Comparison of ENCODE assay signal across 8 cellular contexts in the genomic region with DNA sequence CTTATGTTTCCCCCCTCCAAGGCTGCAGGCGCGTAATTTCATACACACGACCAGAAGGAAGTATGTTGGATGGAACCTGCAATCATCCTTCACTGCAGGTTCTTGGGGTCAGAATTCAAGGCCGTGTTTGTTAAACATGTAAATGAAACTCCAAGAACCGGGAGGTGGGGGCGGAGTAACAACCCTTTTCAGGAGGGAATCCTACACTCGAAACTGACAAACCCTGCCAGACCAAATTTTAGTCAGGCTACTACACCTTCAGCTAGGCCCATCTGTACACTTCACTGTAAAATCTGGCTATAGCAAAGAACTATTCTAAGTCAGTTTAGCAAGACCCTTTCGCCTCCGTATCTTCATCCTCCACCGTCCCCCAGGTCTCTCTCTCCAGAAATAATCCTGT. TPM values are rescaled to one million over a fixed set of nuclear protein-coding genes. Genes with fewer than 3 reads are reported as not detected.
DNase-seq lines count a peak whose midpoint lies in the region; ATAC-seq, FAIRE-seq and TF ChIP-seq lines count a peak whose summit lies in the region.

No MANE protein-coding gene starts in this region.

- peaks cover 10% of the 10 kb centered on the region for H3K79me2 ChIP-seq in HepG2 (ENCODE audit: insufficient read depth, low read length)

- no peak overlapping the region for H2AFZ ChIP-seq in HepG2 (ENCODE audit: low read length)

- CTCF ChIA-PET in HepG2 (lab: Yijun Ruan, JAX; ENCODE audit: low intra/inter-chr PET ratio, low total read pairs), result no interaction called here

- no peak for TF ChIP-seq RAD21 in HepG2 (CRISPR knock-in tag; IDR thresholded peaks at IDR 0.05)

- BruUV-seq in HepG2 (replicated peaks; lab: Mats Ljungman, UMichigan), result no TSS peak

- peak overlapping the region; percentile 81 for H3K4me2 ChIP-seq in HepG2 (ENCODE audit: low read depth, low read length)

- peak overlapping the region; percentile 82 for H3K9ac ChIP-seq in HepG2 (ENCODE audit: insufficient read depth, low read depth, low read length)

- no peak overlapping the region for H3K27ac Mint-ChIP-seq in memory B cell

- no peak for TF ChIP-seq EP300 in HepG2 (IDR thresholded peaks at IDR 0.05; ENCODE audit: low read depth in 2 of 2, low read length in 2 of 2)
- no peak for TF ChIP-seq EP300 in HepG2 (CRISPR knock-in tag; IDR thresholded peaks at IDR 0.05; ENCODE audit: borderline replicate concordance)

- WGBS in HepG2 (ENCODE audit: low lambda C conversion rate), result 22% methylated on average over 9 of the region's 10 CpGs
- WGBS in right lobe of liver (ENCODE audit: insufficient coverage, low coverage, low lambda C conversion rate, missing lambda C conversion rate), result 54% methylated on average over 8 of the region's 10 CpGs
- WGBS in urinary bladder, result 41% methylated on average over 10 of the region's 10 CpGs

- DNase-seq in HepG2 (ENCODE audit: low spot score) (peak; percentile 10), right lobe of liver (no peak), astrocyte of the cerebellum (ENCODE audit: low read depth) (no peak), memory B cell (ENCODE audit: low spot score in 2 of 2) (no peak), DMS79 (lab: John Stamatoyannopoulos, UW) (no peak)

- H3K4me3 ChIP-seq in HepG2 (replicated peaks in 1 of 3; ENCODE audit: insufficient read depth in 1 of 3, low read depth in 2 of 3, low read length in 3 of 3), result peak overlapping the region; percentile 75 to 95 (median 92)
- H3K4me3 ChIP-seq in right lobe of liver, result peak overlapping the region in 1 of 3 donors; percentile 61
- peak overlapping the region; percentile 83 for H3K4me3 ChIP-seq in astrocyte of the cerebellum (ENCODE audit: low read depth, low read length)
- H3K4me3 ChIP-seq in urinary bladder (ENCODE audit: low read depth, low read length), result peak overlapping the region; percentile 75

- TF ChIP-seq POLR2A in HepG2 (IDR thresholded peaks at IDR 0.05; ENCODE audit: insufficient read depth in 1 of 2, low read depth in 2 of 2, low read length in 2 of 2), result no peak
- no peak for TF ChIP-seq POLR2A in right lobe of liver (IDR thresholded peaks at IDR 0.05)

- peaks cover 9% of the 10 kb centered on the region for H3K4me1 Mint-ChIP-seq in memory B cell

- H3K4me1 ChIP-seq in HepG2 (ENCODE audit: insufficient read depth, low read length) (peaks cover 9% of the 10 kb centered on the region), right lobe of liver (no peaks in the 10 kb centered on the region), urinary bladder (ENCODE audit: insufficient read depth) (no peaks in the 10 kb centered on the region)

- POLR2A ChIA-PET in HepG2 (lab: Yijun Ruan, JAX), result interaction anchor here (2.1 kb wide), 1 partner anchor 61 kb away, joined by 8 read pairs; the partner anchor contains the start of gene ZNF573

- no peaks in the 10 kb centered on the region for H4K20me1 ChIP-seq in HepG2 (ENCODE audit: insufficient read depth, low read length)

- H3K9me3 Mint-ChIP-seq in memory B cell, result no peaks in the 10 kb centered on the region

- peaks cover 6% of the 10 kb centered on the region for H3K36me3 Mint-ChIP-seq in memory B cell

- no peaks in the 10 kb centered on the region for H3K27me3 Mint-ChIP-seq in memory B cell

- in situ Hi-C loops in HepG2 (cut with HindIII; ENCODE audit: extremely low pct_ligation_motif_present, low pct_unique_long_range_greater_than_20kb), result no loop called here
- in situ Hi-C loops in astrocyte of the cerebellum (cut with HindIII; ENCODE audit: low sequenced_read_pairs), result no loop called here

- H3K27ac ChIP-seq in HepG2 (ENCODE audit: extremely low read length, insufficient read depth, low read length) (peak overlapping the region; percentile 89), right lobe of liver (no peak overlapping the region), urinary bladder (ENCODE audit: low read depth) (no peak overlapping the region)

- H3K36me3 ChIP-seq in HepG2 (replicated peaks in 1 of 2; ENCODE audit: control insufficient read depth in 1 of 2, insufficient read depth in 2 of 2, low read length in 2 of 2), result no peaks in the 10 kb centered on the region
- no peaks in the 10 kb centered on the region for H3K36me3 ChIP-seq in right lobe of liver
- no peaks in the 10 kb centered on the region for H3K36me3 ChIP-seq in urinary bladder (ENCODE audit: insufficient read depth)

- no peak for TF ChIP-seq CTCF in HepG2 (CRISPR knock-in tag; IDR thresholded peaks at IDR 0.05)
- no peak for TF ChIP-seq CTCF in right lobe of liver (IDR thresholded peaks at IDR 0.05)
- no peak for TF ChIP-seq CTCF in astrocyte of the cerebellum (IDR thresholded peaks at IDR 0.05; ENCODE audit: low read depth, low read length, missing control alignments)

- no peak for ATAC-seq in HepG2
- ATAC-seq in right lobe of liver, result no peak
- no peak for ATAC-seq in memory B cell (ENCODE audit: low read depth)
- no peak for ATAC-seq in GM21360 (IDR thresholded peaks at IDR 0.05; ENCODE audit: unreplicated experiment)
- no peak for ATAC-seq in GM19463 (IDR thresholded peaks at IDR 0.05; ENCODE audit: unreplicated experiment)

- no peaks in the 10 kb centered on the region for H3K9me3 ChIP-seq in HepG2 (ENCODE audit: low read length)
- H3K9me3 ChIP-seq in right lobe of liver, result no peaks in the 10 kb centered on the region

- H3K4me3 Mint-ChIP-seq in memory B cell, result peak overlapping the region; percentile 97

- intact Hi-C loops in HepG2 (cut with micrococcal nuclease; ENCODE audit: unreplicated experiment) (loop anchor here (5.0 kb wide), 1 partner anchor 346 kb away; the partner anchor contains the start of gene ZNF527), right lobe of liver (cut with DNase I) (no loop called here)

- H3K27me3 ChIP-seq in HepG2 (ENCODE audit: control insufficient read depth in 1 of 2, insufficient read depth in 2 of 2, low read length in 2 of 2) (no peaks in the 10 kb centered on the region), right lobe of liver (no peaks in the 10 kb centered on the region)

- peak; percentile 58 for FAIRE-seq in HepG2 (lab: Jason Lieb, UNC)

TF ChIP-seq in HepG2, 621 proteins besides CTCF, POLR2A, EP300 and RAD21 (continues in another document):
- TF ChIP-seq ZNF619 (CRISPR knock-in tag; IDR thresholded peaks at IDR 0.05), result no peak
- TF ChIP-seq DRAP1 (CRISPR knock-in tag; IDR thresholded peaks at IDR 0.05), result no peak
- peak; percentile 78; the same call in 1 of the 2 replicates for TF ChIP-seq ZBTB33 (CRISPR knock-in tag; IDR thresholded peaks at IDR 0.05)
- TF ChIP-seq RFX3 (CRISPR knock-in tag; IDR thresholded peaks at IDR 0.05), result no peak
- TF ChIP-seq, protein P1, sequence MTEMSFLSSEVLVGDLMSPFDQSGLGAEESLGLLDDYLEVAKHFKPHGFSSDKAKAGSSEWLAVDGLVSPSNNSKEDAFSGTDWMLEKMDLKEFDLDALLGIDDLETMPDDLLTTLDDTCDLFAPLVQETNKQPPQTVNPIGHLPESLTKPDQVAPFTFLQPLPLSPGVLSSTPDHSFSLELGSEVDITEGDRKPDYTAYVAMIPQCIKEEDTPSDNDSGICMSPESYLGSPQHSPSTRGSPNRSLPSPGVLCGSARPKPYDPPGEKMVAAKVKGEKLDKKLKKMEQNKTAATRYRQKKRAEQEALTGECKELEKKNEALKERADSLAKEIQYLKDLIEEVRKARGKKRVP (CRISPR knock-in tag; IDR thresholded peaks at IDR 0.05), result no peak
- TF ChIP-seq TEAD2 (CRISPR knock-in tag; IDR thresholded peaks at IDR 0.05), result no peak

RNA-seq across cellular contexts. Expression of gene ZNF607, which starts 1.2 kb away (rescaled TPM):
- total RNA-seq in HepG2 (2016; rRNA removed; fragmentation: Illumina TruSeq; extraction: Trizol) (8.3 and 11.3 TPM in 2 replicates), right lobe of liver (1 to 10 TPM in 1 of 6 experiments, under 1 TPM in 5; 0.37 to 1.9 (median 0.79) TPM), urinary bladder (14.0 TPM)
- 1.0 and 1.2 TPM in 2 replicates for total RNA-seq in HepG2 (2016; cell fraction: cytosol; rRNA removed; fragmentation: Illumina TruSeq; extraction: Trizol; ENCODE audit: low read depth)
- total RNA-seq in HepG2 (2016; cell fraction: insoluble cytoplasmic fraction; rRNA removed; fragmentation: Illumina TruSeq; extraction: Trizol), result 9.2 and 10.6 TPM in 2 replicates
- 3.5 and 4.4 TPM in 2 replicates for total RNA-seq in HepG2 (2016; cell fraction: membrane; rRNA removed; fragmentation: Illumina TruSeq; extraction: Trizol)
- 8.0 and 8.2 TPM in 2 replicates for total RNA-seq in HepG2 (2016; cell fraction: nucleus; rRNA removed; fragmentation: Illumina TruSeq; extraction: Trizol)
- polyA plus RNA-seq in HepG2 (2011; rRNA removed) (3.8 and 4.2 TPM in 2 replicates), urinary bladder (3.8 TPM)
- polyA plus RNA-seq in HepG2 (2011; cell fraction: cytosol; rRNA removed), result 2.7 and 3.3 TPM in 2 replicates
- polyA plus RNA-seq in HepG2 (2011; cell fraction: nucleus; rRNA removed), result 7.0 and 9.5 TPM in 2 replicates
- polyA plus RNA-seq in HepG2 (2012), result 4.9 and 5.6 TPM in 2 replicates
- 0.36 and 0.38 TPM in 2 replicates for polyA plus RNA-seq in HepG2 (2016; cell fraction: cytosol; fragmentation: Illumina TruSeq; extraction: Trizol; ENCODE audit: low read depth)
- 4.2 and 4.9 TPM in 2 replicates for polyA plus RNA-seq in HepG2 (2016; cell fraction: insoluble cytoplasmic fraction; fragmentation: Illumina TruSeq; extraction: Trizol; ENCODE audit: low read depth)
- 0.96 and 1.2 TPM in 2 replicates for polyA plus RNA-seq in HepG2 (2016; cell fraction: membrane; fragmentation: Illumina TruSeq; extraction: Trizol; ENCODE audit: low read depth)
- 11.0 and 11.1 TPM in 2 replicates for polyA plus RNA-seq in HepG2 (2016; cell fraction: nucleus; fragmentation: Illumina TruSeq; extraction: Trizol; ENCODE audit: insufficient read depth, low read depth)
- polyA minus RNA-seq in HepG2 (2011; rRNA and poly(A)+ RNA removed; ENCODE audit: low replicate concordance), result 5.1 and 5.8 TPM in 2 replicates
- polyA minus RNA-seq in HepG2 (2011; cell fraction: cytosol; rRNA and poly(A)+ RNA removed), result 2.3 and 3.2 TPM in 2 replicates
- 5.3 and 8.1 TPM in 2 replicates for polyA minus RNA-seq in HepG2 (2011; cell fraction: nucleus; rRNA and poly(A)+ RNA removed)
